ENCODE assay signal across 15 cellular contexts in the genomic region with DNA sequence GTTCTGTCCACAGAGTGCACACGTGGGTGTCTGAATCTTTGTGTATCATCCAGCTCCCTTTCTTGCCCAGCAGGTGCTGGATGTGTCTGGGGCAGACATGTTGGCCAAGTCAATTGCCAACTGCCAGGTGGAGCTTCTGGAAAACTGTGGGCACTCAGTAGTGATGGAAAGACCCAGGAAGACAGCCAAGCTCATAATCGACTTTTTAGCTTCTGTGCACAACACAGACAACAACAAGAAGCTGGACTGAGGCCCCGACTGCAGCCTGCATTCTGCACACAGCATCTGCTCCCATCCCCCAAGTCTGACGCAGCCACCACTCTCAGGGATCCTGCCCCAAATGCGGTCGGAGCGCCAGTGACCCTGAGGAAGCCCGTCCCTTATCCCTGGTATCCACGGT. TPM values are rescaled to one million over a fixed set of nuclear protein-coding genes. Genes with fewer than 3 reads are reported as not detected.
DNase-seq lines count a peak whose midpoint lies in the region; ATAC-seq and TF ChIP-seq lines count a peak whose summit lies in the region.
"Had no signal": no experiment of that assay in that cellular context is flagged by ENCODE, and none has a peak within 500 bp of the region (broad histone marks: within the 10 kb centered on the region; RNA-seq: fewer than 3 reads in every experiment).

No MANE protein-coding gene starts in this region.

- no peak overlapping the region for H3K4me3 Mint-ChIP-seq in CD4-positive, alpha-beta T cell

- intact Hi-C loops in CD4-positive, alpha-beta T cell (cut with DNase I, micrococcal nuclease), result no loop called here

- peaks cover 4% of the 10 kb centered on the region for H3K27me3 Mint-ChIP-seq in CD4-positive, alpha-beta T cell

- ATAC-seq in left lobe of liver, result peak; percentile 36
- ATAC-seq in CD4-positive, alpha-beta T cell (ENCODE audit: poor library complexity), result no peak
- ATAC-seq in HG02759 (IDR thresholded peaks at IDR 0.05; ENCODE audit: unreplicated experiment), result no peak

- H3K9me3 Mint-ChIP-seq in CD4-positive, alpha-beta T cell, result no peaks in the 10 kb centered on the region

- no peak overlapping the region for H3K9ac ChIP-seq in SK-N-MC (ENCODE audit: insufficient read length)

- no peak overlapping the region for H3K27ac Mint-ChIP-seq in CD4-positive, alpha-beta T cell

- peaks cover 25% of the 10 kb centered on the region; the same call in 1 of the 2 replicates for H3K36me3 ChIP-seq in SK-N-MC (ENCODE audit: insufficient read depth, low read length)
- H3K36me3 ChIP-seq: BE2C had no signal

- H3K27me3 ChIP-seq in CD4-positive, alpha-beta T cell (ENCODE audit: control insufficient read depth, insufficient read depth, low read length), result peaks cover 3% of the 10 kb centered on the region
- H3K27me3 ChIP-seq: BE2C had no signal

- DNase-seq in SK-N-MC (ENCODE audit: low read depth, low spot score), result no peak
- peak; percentile 50 to 58 for DNase-seq in cerebellar nuclear complex (lab: John Stamatoyannopoulos, UW)
- no peak for DNase-seq in left lobe of liver (ENCODE audit: low spot score)
- peak; percentile 68 for DNase-seq in putamen (ENCODE audit: low spot score)
- DNase-seq in CD4-positive, alpha-beta T cell, result no peak
- DNase-seq in SW 1271 (lab: John Stamatoyannopoulos, UW), result no peak
- DNase-seq: BE2C, DMS 273 treated with DMSO at 0.1 percent for 48 hours, GOT3, NCI-H1105 treated with DMSO at 0.1 percent for 48 hours, NCI-H1930, NCI-H2171 treated with DMSO at 0.1 percent for 48 hours, NCI-H510A treated with DMSO at 0.1 percent for 48 hours, SHP77 treated with DMSO at 0.1 percent for 48 hours had no signal

- no peak for TF ChIP-seq CTCF in CD4-positive, alpha-beta T cell (IDR thresholded peaks at IDR 0.05)

- peaks cover under 1% of the 10 kb centered on the region for H3K36me3 Mint-ChIP-seq in CD4-positive, alpha-beta T cell (ENCODE audit: low read depth)

- no peak overlapping the region for H3K4me3 ChIP-seq in SK-N-MC

- POLR2A ChIA-PET in CD4-positive, alpha-beta T cell (lab: Charles Lee), result no interaction called here

- H3K9me3 ChIP-seq in SK-N-MC (ENCODE audit: low read depth, low read length), result no peaks in the 10 kb centered on the region
- H3K9me3 ChIP-seq in CD4-positive, alpha-beta T cell (ENCODE audit: control insufficient read depth, low read length), result no peaks in the 10 kb centered on the region
- H3K9me3 ChIP-seq: BE2C had no signal

- H3K27ac ChIP-seq in SK-N-MC, result peak overlapping the region; percentile 60; the same call in 1 of the 2 replicates
- no peak overlapping the region for H3K27ac ChIP-seq in CD4-positive, alpha-beta T cell (ENCODE audit: low read depth, low read length)

- H3K4me1 Mint-ChIP-seq in CD4-positive, alpha-beta T cell (ENCODE audit: low read depth), result no peaks in the 10 kb centered on the region

- CTCF ChIA-PET in CD4-positive, alpha-beta T cell (lab: Charles Lee), result no interaction called here

RNA-seq across cellular contexts. Expression of a gene that starts 12.5 kb away (rescaled TPM):
- total RNA-seq in left lobe of liver, result 9.7 TPM
- total RNA-seq in CD4-positive, alpha-beta T cell, result 10 to 100 TPM; 17.7 to 19.7 TPM

RNA-seq across cellular contexts. Expression of a gene that starts 12.8 kb away (rescaled TPM):
- total RNA-seq in left lobe of liver, result 6.8 TPM
- total RNA-seq in CD4-positive, alpha-beta T cell, result 1 to 10 TPM; 7.2 to 7.3 TPM

RNA-seq across cellular contexts. Expression of a gene that starts 39.2 kb away (rescaled TPM):
- 7.5 TPM for total RNA-seq in left lobe of liver
- total RNA-seq in CD4-positive, alpha-beta T cell, result 10 to 100 TPM; 12.5 to 14.8 TPM

RNA-seq across cellular contexts. Expression of a gene that starts 55.9 kb away (rescaled TPM):
- total RNA-seq in left lobe of liver, result 56.2 TPM
- 1 to 10 TPM in 1 of 2 experiments, under 1 TPM in 1; 0.71 to 1.9 TPM for total RNA-seq in CD4-positive, alpha-beta T cell

Comparison
In these comparisons a context has a peak if more than half of its experiments do, and no peak if none do; other contexts are left out.
1. DNase-seq: peak in cerebellar nuclear complex (2 of 2) and putamen (single experiment); none in SK-N-MC (single experiment), left lobe of liver (single experiment), CD4-positive, alpha-beta T cell (0 of 10) and SW 1271 (0 of 2).